17 cellular contexts compared by ENCODE assay signal in genomic region chr15:60899967-60900356, GRCh38.
A peak's percentile ranks its signal among the peaks of the same experiment; 100 is the strongest.
DNase-seq lines count a peak whose midpoint lies in the region; ATAC-seq and TF ChIP-seq lines count a peak whose summit lies in the region.
"Had no signal": no experiment of that assay in that cellular context is flagged by ENCODE, and none has a peak within 500 bp of the region (broad histone marks: within the 10 kb centered on the region; RNA-seq: fewer than 3 reads in every experiment).

No MANE protein-coding gene starts in this region.

- no peaks in the 10 kb centered on the region for H3K36me3 Mint-ChIP-seq in activated T-cell treated with anti-CD3 and anti-CD28 coated beads, Interleukin-2, amount 50 U/mL, for 24 hours (ENCODE audit: low read depth)
- no peaks in the 10 kb centered on the region for H3K36me3 Mint-ChIP-seq in natural killer cell treated with Interleukin-12 subunit alpha and Interleukin-12 subunit beta and Interleukin-15 and Interleukin-18, amount 100 ng/mL, for 72 hours
- H3K36me3 Mint-ChIP-seq in natural killer cell: no peaks in the 10 kb centered on the region
- H3K36me3 Mint-ChIP-seq in activated T-helper 17 cell treated with anti-CD3 and anti-CD28 coated beads, Interleukin-2, amount 50 U/mL, for 72 hours (ENCODE audit: low read depth): no peaks in the 10 kb centered on the region

- H3K27me3 Mint-ChIP-seq in activated T-cell treated with anti-CD3 and anti-CD28 coated beads, Interleukin-2, amount 50 U/mL, for 24 hours: no peaks in the 10 kb centered on the region
- no peaks in the 10 kb centered on the region for H3K27me3 Mint-ChIP-seq in natural killer cell treated with Interleukin-12 subunit alpha and Interleukin-12 subunit beta and Interleukin-15 and Interleukin-18, amount 100 ng/mL, for 72 hours
- no peaks in the 10 kb centered on the region for H3K27me3 Mint-ChIP-seq in natural killer cell (ENCODE audit: low read depth in 2 of 2)
- H3K27me3 Mint-ChIP-seq in activated T-helper 17 cell treated with anti-CD3 and anti-CD28 coated beads, Interleukin-2, amount 50 U/mL, for 72 hours: no peaks in the 10 kb centered on the region

- H3K9me3 Mint-ChIP-seq in activated T-cell treated with anti-CD3 and anti-CD28 coated beads, Interleukin-2, amount 50 U/mL, for 24 hours: peaks cover 2% of the 10 kb centered on the region
- H3K9me3 Mint-ChIP-seq in natural killer cell treated with Interleukin-12 subunit alpha and Interleukin-12 subunit beta and Interleukin-15 and Interleukin-18, amount 100 ng/mL, for 72 hours: no peaks in the 10 kb centered on the region
- no peaks in the 10 kb centered on the region for H3K9me3 Mint-ChIP-seq in natural killer cell
- no peaks in the 10 kb centered on the region for H3K9me3 Mint-ChIP-seq in activated T-helper 17 cell treated with anti-CD3 and anti-CD28 coated beads, Interleukin-2, amount 50 U/mL, for 72 hours
- H3K9me3 Mint-ChIP-seq: HFFc6 had no signal

- DNase-seq in activated T-cell treated with anti-CD3 and anti-CD28 coated beads, Interleukin-2, amount 50 U/mL, for 24 hours: no peak
- no peak for DNase-seq in activated T-cell treated with anti-CD3 and anti-CD28 coated beads, Interleukin-2, amount 50 U/mL, for 48 hours
- DNase-seq in natural killer cell treated with Interleukin-12 subunit alpha and Interleukin-12 subunit beta and Interleukin-15 and Interleukin-18, amount 100 ng/mL, for 72 hours (ENCODE audit: low spot score): no peak
- DNase-seq in natural killer cell (no peak), cortex of kidney (lab: John Stamatoyannopoulos, UW) (no peak), cerebellum (ENCODE audit: low spot score) (no peak)
- DNase-seq: GOT3, HFFc6, IMR-90, KG1, NCI-H2029, NCI-H446, NCI-H524 treated with DMSO at 0.1 percent for 48 hours, PC-9, SJCRH30 had no signal

- H3K27ac Mint-ChIP-seq in activated T-cell treated with anti-CD3 and anti-CD28 coated beads, Interleukin-2, amount 50 U/mL, for 24 hours: peak overlapping the region; percentile 79
- peak overlapping the region; percentile 12 to 62 for H3K27ac Mint-ChIP-seq in natural killer cell treated with Interleukin-12 subunit alpha and Interleukin-12 subunit beta and Interleukin-15 and Interleukin-18, amount 100 ng/mL, for 72 hours
- H3K27ac Mint-ChIP-seq in natural killer cell: no peak overlapping the region
- peak overlapping the region; percentile 60 for H3K27ac Mint-ChIP-seq in activated T-helper 17 cell treated with anti-CD3 and anti-CD28 coated beads, Interleukin-2, amount 50 U/mL, for 72 hours
- H3K27ac Mint-ChIP-seq: HFFc6 had no signal

- peaks cover 65% of the 10 kb centered on the region for H3K4me1 Mint-ChIP-seq in activated T-cell treated with anti-CD3 and anti-CD28 coated beads, Interleukin-2, amount 50 U/mL, for 24 hours (ENCODE audit: low read depth)
- H3K4me1 Mint-ChIP-seq in natural killer cell treated with Interleukin-12 subunit alpha and Interleukin-12 subunit beta and Interleukin-15 and Interleukin-18, amount 100 ng/mL, for 72 hours (ENCODE audit: low read depth in 2 of 2): peaks cover 21 to 22% of the 10 kb centered on the region in 2 donors
- H3K4me1 Mint-ChIP-seq in natural killer cell: peaks cover 0 to under 1% of the 10 kb centered on the region in 2 donors
- peaks cover 48% of the 10 kb centered on the region for H3K4me1 Mint-ChIP-seq in activated T-helper 17 cell treated with anti-CD3 and anti-CD28 coated beads, Interleukin-2, amount 50 U/mL, for 72 hours

- TF ChIP-seq CTCF in natural killer cell (IDR thresholded peaks at IDR 0.05): no peak

- ATAC-seq in natural killer cell treated with Interleukin-12 subunit alpha and Interleukin-12 subunit beta and Interleukin-15 and Interleukin-18, amount 100 ng/mL, for 72 hours: no peak
- ATAC-seq in natural killer cell: no peak
- no peak for ATAC-seq in activated T-helper 17 cell treated with anti-CD3 and anti-CD28 coated beads, Interleukin-2, amount 50 U/mL, for 72 hours (replicated peaks)
- ATAC-seq: Right ventricle myocardium inferior had no signal

- intact Hi-C loops in natural killer cell (cut with micrococcal nuclease): no loop called here

- H3K4me3 Mint-ChIP-seq in activated T-cell treated with anti-CD3 and anti-CD28 coated beads, Interleukin-2, amount 50 U/mL, for 24 hours: no peak overlapping the region
- H3K4me3 Mint-ChIP-seq in natural killer cell treated with Interleukin-12 subunit alpha and Interleukin-12 subunit beta and Interleukin-15 and Interleukin-18, amount 100 ng/mL, for 72 hours: no peak overlapping the region
- H3K4me3 Mint-ChIP-seq in natural killer cell: no peak overlapping the region
- H3K4me3 Mint-ChIP-seq in activated T-helper 17 cell treated with anti-CD3 and anti-CD28 coated beads, Interleukin-2, amount 50 U/mL, for 72 hours: peak overlapping the region; percentile 34
- H3K4me3 Mint-ChIP-seq: HFFc6 had no signal

Comparison
In these comparisons a context has a peak if more than half of its experiments do, and no peak if none do; other contexts are left out.
1. H3K27ac Mint-ChIP-seq: peak in activated T-cell treated with anti-CD3 and anti-CD28 coated beads, Interleukin-2, amount 50 U/mL, for 24 hours (single experiment), natural killer cell treated with Interleukin-12 subunit alpha and Interleukin-12 subunit beta and Interleukin-15 and Interleukin-18, amount 100 ng/mL, for 72 hours (2 of 2) and activated T-helper 17 cell treated with anti-CD3 and anti-CD28 coated beads, Interleukin-2, amount 50 U/mL, for 72 hours (single experiment); none in natural killer cell (0 of 2).